1 cellular context compared by ENCODE assay signal in the genomic region with DNA sequence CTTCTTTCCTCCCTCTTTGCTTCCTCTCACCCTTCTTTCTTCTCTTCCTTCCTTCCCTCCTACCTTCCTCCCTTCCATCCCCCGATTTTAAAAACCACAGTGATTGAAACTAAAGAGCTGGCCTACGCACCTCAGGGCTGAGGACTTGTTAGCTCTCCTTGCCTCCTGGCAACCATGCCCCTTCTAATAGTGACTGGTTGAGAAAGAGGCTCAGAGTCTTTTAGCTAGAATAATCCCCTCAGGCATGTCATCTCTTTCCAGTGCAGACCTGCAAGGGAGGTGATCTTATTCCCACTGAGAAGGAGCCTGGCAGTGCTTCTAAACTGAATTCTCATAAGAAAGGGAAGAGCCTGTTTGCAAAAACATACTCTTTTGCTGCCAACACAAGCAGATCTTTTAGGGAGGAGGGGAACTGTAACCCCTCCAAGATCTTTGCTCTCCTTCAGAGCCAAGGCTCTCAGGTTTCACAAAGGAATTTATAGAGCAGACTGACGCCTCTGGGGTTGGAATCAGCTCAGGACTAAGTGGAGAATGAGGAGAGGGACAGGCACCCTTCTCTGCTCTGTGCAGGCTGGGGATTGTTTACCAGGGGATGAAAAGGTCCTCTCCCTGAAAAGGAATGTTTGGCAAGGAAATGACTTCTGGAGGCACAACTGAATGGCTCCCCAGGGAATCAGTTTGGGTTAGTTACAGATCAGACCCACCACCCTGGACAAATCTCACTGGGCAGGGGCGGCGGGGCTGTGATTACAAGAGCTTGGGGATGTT.
TF ChIP-seq lines count a peak whose summit lies in the region.

No MANE protein-coding gene starts in this region.

TF ChIP-seq in A549, 52 proteins besides CTCF, POLR2A, EP300 and RAD21 (continued from another document):
- TF ChIP-seq REST (IDR thresholded peaks at IDR 0.05) (no peak), RNF2 (IDR thresholded peaks at IDR 0.05; ENCODE audit: borderline replicate concordance, low read depth) (no peak), NPAS2 (CRISPR knock-in tag; IDR thresholded peaks at IDR 0.05; ENCODE audit: borderline replicate concordance) (no peak)
